In the genomic region with DNA sequence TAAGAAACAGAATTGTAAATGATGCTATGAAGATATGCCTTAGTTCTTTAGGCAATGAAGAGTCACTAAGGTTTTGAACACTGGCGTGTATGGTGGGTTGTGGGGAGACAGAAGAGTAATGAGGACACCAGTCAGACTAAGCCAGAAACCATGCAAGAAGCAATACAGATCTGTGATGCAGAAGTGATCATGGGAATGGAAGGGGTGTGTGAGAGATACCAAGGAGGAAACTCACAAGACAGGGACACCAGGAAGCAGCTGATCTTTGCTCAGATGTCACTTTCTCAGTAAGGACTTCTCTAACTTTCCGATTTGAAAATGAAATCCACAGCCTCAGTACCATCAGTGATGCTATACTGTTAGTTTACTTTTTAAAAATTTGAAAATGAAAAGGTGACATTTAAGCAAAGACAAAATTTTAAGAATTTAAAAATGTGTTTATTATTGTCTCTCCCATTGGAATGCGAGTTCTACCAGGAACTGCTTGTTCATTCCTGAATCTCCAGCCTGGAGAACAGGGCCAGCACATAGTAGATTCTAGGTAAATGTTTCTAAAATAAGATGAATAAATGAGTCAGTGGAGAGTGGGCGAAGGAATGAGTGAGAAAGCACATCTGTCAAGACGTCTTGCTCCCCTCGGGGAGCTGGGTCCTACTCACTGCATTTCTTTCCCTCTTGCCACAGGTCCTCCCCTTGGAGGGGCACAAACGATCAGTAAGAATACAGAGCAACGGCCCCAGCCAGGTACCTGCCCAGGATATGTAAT, we compare ENCODE assay signal across 1 cellular context.
TF ChIP-seq lines count a peak whose summit lies in the region.

No MANE protein-coding gene starts in this region.

TF ChIP-seq in WTC11, 78 proteins besides CTCF, POLR2A, EP300 and RAD21 (continued from another document):
- TF ChIP-seq, protein P1, sequence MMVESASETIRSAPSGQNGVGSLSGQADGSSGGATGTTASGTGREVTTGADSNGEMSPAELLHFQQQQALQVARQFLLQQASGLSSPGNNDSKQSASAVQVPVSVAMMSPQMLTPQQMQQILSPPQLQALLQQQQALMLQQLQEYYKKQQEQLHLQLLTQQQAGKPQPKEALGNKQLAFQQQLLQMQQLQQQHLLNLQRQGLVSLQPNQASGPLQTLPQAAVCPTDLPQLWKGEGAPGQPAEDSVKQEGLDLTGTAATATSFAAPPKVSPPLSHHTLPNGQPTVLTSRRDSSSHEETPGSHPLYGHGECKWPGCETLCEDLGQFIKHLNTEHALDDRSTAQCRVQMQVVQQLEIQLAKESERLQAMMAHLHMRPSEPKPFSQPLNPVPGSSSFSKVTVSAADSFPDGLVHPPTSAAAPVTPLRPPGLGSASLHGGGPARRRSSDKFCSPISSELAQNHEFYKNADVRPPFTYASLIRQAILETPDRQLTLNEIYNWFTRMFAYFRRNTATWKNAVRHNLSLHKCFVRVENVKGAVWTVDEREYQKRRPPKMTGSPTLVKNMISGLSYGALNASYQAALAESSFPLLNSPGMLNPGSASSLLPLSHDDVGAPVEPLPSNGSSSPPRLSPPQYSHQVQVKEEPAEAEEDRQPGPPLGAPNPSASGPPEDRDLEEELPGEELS (CRISPR knock-in tag; IDR thresholded peaks at IDR 0.05) = no peak
- TF ChIP-seq, protein P2, sequence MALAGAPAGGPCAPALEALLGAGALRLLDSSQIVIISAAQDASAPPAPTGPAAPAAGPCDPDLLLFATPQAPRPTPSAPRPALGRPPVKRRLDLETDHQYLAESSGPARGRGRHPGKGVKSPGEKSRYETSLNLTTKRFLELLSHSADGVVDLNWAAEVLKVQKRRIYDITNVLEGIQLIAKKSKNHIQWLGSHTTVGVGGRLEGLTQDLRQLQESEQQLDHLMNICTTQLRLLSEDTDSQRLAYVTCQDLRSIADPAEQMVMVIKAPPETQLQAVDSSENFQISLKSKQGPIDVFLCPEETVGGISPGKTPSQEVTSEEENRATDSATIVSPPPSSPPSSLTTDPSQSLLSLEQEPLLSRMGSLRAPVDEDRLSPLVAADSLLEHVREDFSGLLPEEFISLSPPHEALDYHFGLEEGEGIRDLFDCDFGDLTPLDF (CRISPR knock-in tag; IDR thresholded peaks at IDR 0.05) = no peak
- no peak for TF ChIP-seq CREM (CRISPR knock-in tag; IDR thresholded peaks at IDR 0.05)
- no peak for TF ChIP-seq CBFB (CRISPR knock-in tag; IDR thresholded peaks at IDR 0.05; ENCODE audit: low read depth)
- TF ChIP-seq ETV6 (CRISPR knock-in tag; IDR thresholded peaks at IDR 0.05) = no peak
- TF ChIP-seq ZNF317 (CRISPR knock-in tag; IDR thresholded peaks at IDR 0.05; ENCODE audit: borderline replicate concordance, low read depth) = no peak
- TF ChIP-seq, protein P3, sequence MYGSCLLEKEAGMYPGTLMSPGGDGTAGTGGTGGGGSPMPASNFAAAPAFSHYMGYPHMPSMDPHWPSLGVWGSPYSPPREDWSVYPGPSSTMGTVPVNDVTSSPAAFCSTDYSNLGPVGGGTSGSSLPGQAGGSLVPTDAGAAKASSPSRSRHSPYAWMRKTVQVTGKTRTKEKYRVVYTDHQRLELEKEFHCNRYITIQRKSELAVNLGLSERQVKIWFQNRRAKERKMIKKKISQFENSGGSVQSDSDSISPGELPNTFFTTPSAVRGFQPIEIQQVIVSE (CRISPR knock-in tag; IDR thresholded peaks at IDR 0.05; ENCODE audit: borderline replicate concordance) = no peak
- TF ChIP-seq, protein P4, sequence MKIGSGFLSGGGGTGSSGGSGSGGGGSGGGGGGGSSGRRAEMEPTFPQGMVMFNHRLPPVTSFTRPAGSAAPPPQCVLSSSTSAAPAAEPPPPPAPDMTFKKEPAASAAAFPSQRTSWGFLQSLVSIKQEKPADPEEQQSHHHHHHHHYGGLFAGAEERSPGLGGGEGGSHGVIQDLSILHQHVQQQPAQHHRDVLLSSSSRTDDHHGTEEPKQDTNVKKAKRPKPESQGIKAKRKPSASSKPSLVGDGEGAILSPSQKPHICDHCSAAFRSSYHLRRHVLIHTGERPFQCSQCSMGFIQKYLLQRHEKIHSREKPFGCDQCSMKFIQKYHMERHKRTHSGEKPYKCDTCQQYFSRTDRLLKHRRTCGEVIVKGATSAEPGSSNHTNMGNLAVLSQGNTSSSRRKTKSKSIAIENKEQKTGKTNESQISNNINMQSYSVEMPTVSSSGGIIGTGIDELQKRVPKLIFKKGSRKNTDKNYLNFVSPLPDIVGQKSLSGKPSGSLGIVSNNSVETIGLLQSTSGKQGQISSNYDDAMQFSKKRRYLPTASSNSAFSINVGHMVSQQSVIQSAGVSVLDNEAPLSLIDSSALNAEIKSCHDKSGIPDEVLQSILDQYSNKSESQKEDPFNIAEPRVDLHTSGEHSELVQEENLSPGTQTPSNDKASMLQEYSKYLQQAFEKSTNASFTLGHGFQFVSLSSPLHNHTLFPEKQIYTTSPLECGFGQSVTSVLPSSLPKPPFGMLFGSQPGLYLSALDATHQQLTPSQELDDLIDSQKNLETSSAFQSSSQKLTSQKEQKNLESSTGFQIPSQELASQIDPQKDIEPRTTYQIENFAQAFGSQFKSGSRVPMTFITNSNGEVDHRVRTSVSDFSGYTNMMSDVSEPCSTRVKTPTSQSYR (CRISPR knock-in tag; IDR thresholded peaks at IDR 0.05) = no peak
- no peak for TF ChIP-seq SMAD4 (CRISPR knock-in tag; IDR thresholded peaks at IDR 0.05)
